In the genomic region with DNA sequence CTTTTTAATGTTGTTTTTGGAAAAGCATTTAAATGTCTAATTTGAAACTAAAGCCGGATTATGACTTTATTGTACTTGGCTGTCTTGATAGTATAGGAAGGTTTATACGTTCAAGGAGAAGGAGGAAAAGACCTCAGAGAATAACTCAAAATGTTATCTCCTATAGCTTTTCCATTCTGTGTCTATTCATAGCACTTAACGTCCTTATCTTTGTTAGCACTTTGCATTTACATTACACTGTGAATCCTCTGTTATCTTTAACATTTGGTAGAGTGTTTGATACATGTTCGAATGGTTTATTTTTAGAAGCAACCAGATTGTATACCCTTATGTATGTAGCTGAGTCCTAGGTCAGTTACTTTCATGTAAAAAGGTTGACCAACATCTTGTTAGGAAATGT, we compare ENCODE assay signal across 1 cellular context.
TF ChIP-seq lines count a peak whose summit lies in the region.

No MANE protein-coding gene starts in this region.

TF ChIP-seq in K562, 482 proteins besides CTCF, POLR2A, EP300 and RAD21 (continued from another document and continues in another):
- TF ChIP-seq ZNF592 (IDR thresholded peaks at IDR 0.05) (0 out of 2 replicates have a peak, but pooled peaks have one; percentile 26), FOXP4 (CRISPR knock-in tag; IDR thresholded peaks at IDR 0.05; ENCODE audit: borderline replicate concordance) (no peak), ZNF551 (CRISPR knock-in tag; IDR thresholded peaks at IDR 0.05) (no peak), GATAD2A (IDR thresholded peaks at IDR 0.05) (no peak), TAL1 (IDR thresholded peaks at IDR 0.05) (peak; percentile 82), RNF2 (IDR thresholded peaks at IDR 0.05) (no peak), SMARCE1 (IDR thresholded peaks at IDR 0.05) (peak; percentile 68; the same call in 1 of the 2 replicates), HDAC3 (IDR thresholded peaks at IDR 0.05; ENCODE audit: borderline replicate concordance, partially characterized antibody) (peak; percentile 73), CEBPG (CRISPR knock-in tag; IDR thresholded peaks at IDR 0.05) (no peak), CEBPG (tag; conservative IDR thresholded peaks at IDR 0.05 in 1 of 2, IDR thresholded peaks at IDR 0.05 in 1 of 2) (no peak), NUFIP1 (IDR thresholded peaks at IDR 0.05; ENCODE audit: partially characterized antibody) (no peak), CHD1 (IDR thresholded peaks at IDR 0.05; ENCODE audit: low read length) (no peak), SIN3A (IDR thresholded peaks at IDR 0.05; ENCODE audit: borderline replicate concordance in 2 of 2, control insufficient read depth in 1 of 2, low read depth in 2 of 2, low read length in 2 of 2) (no peak), TAF9B (IDR thresholded peaks at IDR 0.05; ENCODE audit: partially characterized antibody) (no peak), RHOXF2B (CRISPR knock-in tag; conservative IDR thresholded peaks at IDR 0.05) (no peak), SAFB (IDR thresholded peaks at IDR 0.05; ENCODE audit: borderline replicate concordance, low read depth, low read length) (no peak), SAP30 (IDR thresholded peaks at IDR 0.05; ENCODE audit: borderline replicate concordance, insufficient read depth, low read depth, low read length, poor library complexity, severe bottlenecking) (no peak), ZNF740 (CRISPR knock-in tag; IDR thresholded peaks at IDR 0.05) (no peak), ZNF740 (tag; IDR thresholded peaks at IDR 0.05) (no peak), CXXC5 (CRISPR knock-in tag; IDR thresholded peaks at IDR 0.05) (no peak), ZNF79 (CRISPR knock-in tag; IDR thresholded peaks at IDR 0.05; ENCODE audit: low read depth) (no peak), KHSRP (IDR thresholded peaks at IDR 0.05) (no peak), MNT (conservative IDR thresholded peaks at IDR 0.05) (0 out of 4 replicates have a peak, but pooled peaks of 1 of the 2 experiments have one; percentile 20), RBM15 (IDR thresholded peaks at IDR 0.05; ENCODE audit: insufficient read depth, low read length) (no peak), HDAC8 (tag; IDR thresholded peaks at IDR 0.05) (no peak), KDM1A (IDR thresholded peaks at IDR 0.05) (peak; percentile 87 to 92), TEAD1 (CRISPR knock-in tag; IDR thresholded peaks at IDR 0.05) (no peak), ZNF354B (CRISPR knock-in tag; IDR thresholded peaks at IDR 0.05) (no peak), BRCA1 (IDR thresholded peaks at IDR 0.05) (no peak), BRCA1 (CRISPR knock-in tag; IDR thresholded peaks at IDR 0.05) (no peak), NKRF (IDR thresholded peaks at IDR 0.05; ENCODE audit: borderline replicate concordance) (no peak), FOXA3 (CRISPR knock-in tag; conservative IDR thresholded peaks at IDR 0.05 in 1 of 2, IDR thresholded peaks at IDR 0.05 in 1 of 2) (0 out of 4 replicates have a peak, but pooled peaks of 1 of the 2 experiments have one; percentile 8), RBM25 (IDR thresholded peaks at IDR 0.05; ENCODE audit: low read depth, low read length, severe bottlenecking) (no peak), SP2 (IDR thresholded peaks at IDR 0.05; ENCODE audit: extremely low read depth, low read depth, low read length, poor library complexity, severe bottlenecking) (no peak), CUX1 (CRISPR knock-in tag; IDR thresholded peaks at IDR 0.05) (no peak), RBM22 (IDR thresholded peaks at IDR 0.05; ENCODE audit: low read depth, low read length, poor library complexity, severe bottlenecking) (no peak), XRCC5 (IDR thresholded peaks at IDR 0.05; ENCODE audit: low read depth, low read length) (no peak), ARNT (IDR thresholded peaks at IDR 0.05) (no peak), SMARCA5 (IDR thresholded peaks at IDR 0.05) (no peak)
- TF ChIP-seq, protein P1, sequence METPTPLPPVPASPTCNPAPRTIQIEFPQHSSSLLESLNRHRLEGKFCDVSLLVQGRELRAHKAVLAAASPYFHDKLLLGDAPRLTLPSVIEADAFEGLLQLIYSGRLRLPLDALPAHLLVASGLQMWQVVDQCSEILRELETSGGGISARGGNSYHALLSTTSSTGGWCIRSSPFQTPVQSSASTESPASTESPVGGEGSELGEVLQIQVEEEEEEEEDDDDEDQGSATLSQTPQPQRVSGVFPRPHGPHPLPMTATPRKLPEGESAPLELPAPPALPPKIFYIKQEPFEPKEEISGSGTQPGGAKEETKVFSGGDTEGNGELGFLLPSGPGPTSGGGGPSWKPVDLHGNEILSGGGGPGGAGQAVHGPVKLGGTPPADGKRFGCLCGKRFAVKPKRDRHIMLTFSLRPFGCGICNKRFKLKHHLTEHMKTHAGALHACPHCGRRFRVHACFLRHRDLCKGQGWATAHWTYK (CRISPR knock-in tag; IDR thresholded peaks at IDR 0.05): no peak
- TF ChIP-seq, protein P2, sequence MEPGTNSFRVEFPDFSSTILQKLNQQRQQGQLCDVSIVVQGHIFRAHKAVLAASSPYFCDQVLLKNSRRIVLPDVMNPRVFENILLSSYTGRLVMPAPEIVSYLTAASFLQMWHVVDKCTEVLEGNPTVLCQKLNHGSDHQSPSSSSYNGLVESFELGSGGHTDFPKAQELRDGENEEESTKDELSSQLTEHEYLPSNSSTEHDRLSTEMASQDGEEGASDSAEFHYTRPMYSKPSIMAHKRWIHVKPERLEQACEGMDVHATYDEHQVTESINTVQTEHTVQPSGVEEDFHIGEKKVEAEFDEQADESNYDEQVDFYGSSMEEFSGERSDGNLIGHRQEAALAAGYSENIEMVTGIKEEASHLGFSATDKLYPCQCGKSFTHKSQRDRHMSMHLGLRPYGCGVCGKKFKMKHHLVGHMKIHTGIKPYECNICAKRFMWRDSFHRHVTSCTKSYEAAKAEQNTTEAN (CRISPR knock-in tag; IDR thresholded peaks at IDR 0.05): no peak
- TF ChIP-seq, protein P3, sequence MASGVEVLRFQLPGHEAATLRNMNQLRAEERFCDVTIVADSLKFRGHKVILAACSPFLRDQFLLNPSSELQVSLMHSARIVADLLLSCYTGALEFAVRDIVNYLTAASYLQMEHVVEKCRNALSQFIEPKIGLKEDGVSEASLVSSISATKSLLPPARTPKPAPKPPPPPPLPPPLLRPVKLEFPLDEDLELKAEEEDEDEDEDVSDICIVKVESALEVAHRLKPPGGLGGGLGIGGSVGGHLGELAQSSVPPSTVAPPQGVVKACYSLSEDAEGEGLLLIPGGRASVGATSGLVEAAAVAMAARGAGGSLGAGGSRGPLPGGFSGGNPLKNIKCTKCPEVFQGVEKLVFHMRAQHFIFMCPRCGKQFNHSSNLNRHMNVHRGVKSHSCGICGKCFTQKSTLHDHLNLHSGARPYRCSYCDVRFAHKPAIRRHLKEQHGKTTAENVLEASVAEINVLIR (CRISPR knock-in tag; IDR thresholded peaks at IDR 0.05): no peak
